In the genomic region with DNA sequence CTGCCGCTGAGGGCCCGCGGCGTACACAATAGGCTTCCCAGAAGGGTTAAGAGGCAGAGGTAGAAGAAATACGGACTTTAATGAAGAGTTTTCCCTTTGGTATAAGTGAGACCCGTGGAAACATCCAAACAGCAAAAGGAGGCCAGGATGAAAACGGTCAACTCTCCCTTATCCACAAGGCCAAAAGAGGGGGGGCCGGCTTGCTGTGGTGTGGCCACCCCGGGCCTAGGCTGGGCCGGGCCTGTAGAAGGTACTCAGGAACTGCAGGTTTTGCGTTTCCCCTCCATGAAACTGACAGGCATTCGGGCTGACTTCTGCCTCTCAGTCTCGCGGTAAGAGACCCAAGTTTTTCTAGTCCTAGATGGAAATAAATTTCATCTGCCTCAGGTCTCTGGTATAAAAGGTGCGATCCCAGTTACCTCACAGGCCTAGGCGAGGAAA, we compare ENCODE assay signal across 8 cellular contexts. TPM values are rescaled to one million over a fixed set of nuclear protein-coding genes. Genes with fewer than 3 reads are reported as not detected.
DNase-seq lines count a peak whose midpoint lies in the region; ATAC-seq and TF ChIP-seq lines count a peak whose summit lies in the region.

No MANE protein-coding gene starts in this region.

- no peak for ATAC-seq in HG03280 (IDR thresholded peaks at IDR 0.05; ENCODE audit: unreplicated experiment)

- intact Hi-C loops in uterus (cut with DNase I; ENCODE audit: low total_unique reads), result loop anchor here (5.0 kb wide), 1 partner anchor 50 kb away; no protein-coding TSS in a partner anchor

- H3K79me2 ChIP-seq in OCI-LY1 (ENCODE audit: insufficient read depth, low read length), result peaks cover 5% of the 10 kb centered on the region; the same call in 1 of the 2 replicates
- H3K79me2 ChIP-seq in mesendoderm (ENCODE audit: control insufficient read depth, insufficient read depth, low read length), result peaks cover 9% of the 10 kb centered on the region

- no peak overlapping the region for H3K23ac ChIP-seq in mesendoderm (ENCODE audit: low read length)

- peak overlapping the region; percentile 71 for H3K4me2 ChIP-seq in OCI-LY1 (ENCODE audit: low read length)
- H3K4me2 ChIP-seq in mesendoderm (ENCODE audit: low read length), result peak overlapping the region; percentile 53

- no peak overlapping the region for H4K8ac ChIP-seq in mesendoderm (ENCODE audit: low read depth, low read length)

- H2BK120ac ChIP-seq in mesendoderm (ENCODE audit: low read depth, low read length), result no peak overlapping the region

- no peaks in the 10 kb centered on the region for H3F3A ChIP-seq in OCI-LY1 (ENCODE audit: insufficient read depth, low read length)

- H3K27me3 ChIP-seq in OCI-LY1 (ENCODE audit: insufficient read depth, low read length), result no peaks in the 10 kb centered on the region
- H3K27me3 ChIP-seq in mesendoderm (ENCODE audit: insufficient read depth, low read length, poor library complexity), result no peaks in the 10 kb centered on the region
- no peaks in the 10 kb centered on the region for H3K27me3 ChIP-seq in uterus

- no peaks in the 10 kb centered on the region for H4K20me1 ChIP-seq in OCI-LY1 (ENCODE audit: insufficient read depth, low read length)

- no peak overlapping the region for H2BK5ac ChIP-seq in mesendoderm (ENCODE audit: low read length)

- H3K18ac ChIP-seq in mesendoderm (ENCODE audit: low read length), result peak overlapping the region; percentile 85

- H2AFZ ChIP-seq in OCI-LY1 (ENCODE audit: low read length), result no peak overlapping the region

- H3K56ac ChIP-seq in mesendoderm (ENCODE audit: low read length), result peak overlapping the region; percentile 95

- H3K9me3 ChIP-seq in OCI-LY1 (ENCODE audit: low read length) (no peaks in the 10 kb centered on the region), uterus (no peaks in the 10 kb centered on the region)

- TF ChIP-seq CTCF in C4-2B (conservative IDR thresholded peaks at IDR 0.05) (no peak), OCI-LY1 (IDR thresholded peaks at IDR 0.05; ENCODE audit: low read length) (no peak), uterus (IDR thresholded peaks at IDR 0.05) (no peak)

- H3K79me1 ChIP-seq in mesendoderm (ENCODE audit: low read length), result peaks cover 11% of the 10 kb centered on the region

- H3K4me1 ChIP-seq in OCI-LY1 (ENCODE audit: insufficient read depth, low read length, severe bottlenecking), result peaks cover 28% of the 10 kb centered on the region
- H3K4me1 ChIP-seq in mesendoderm (ENCODE audit: control insufficient read depth, low read depth, low read length), result peaks cover 5% of the 10 kb centered on the region
- H3K4me1 ChIP-seq in uterus, result peaks cover 0 to 4% of the 10 kb centered on the region in 2 donors

- H2BK15ac ChIP-seq in mesendoderm (replicated peaks; ENCODE audit: low read depth), result no peak overlapping the region

- DNase-seq in GM19240 (ENCODE audit: insufficient read length, low spot score) (peak; percentile 43), mesendoderm (peak; percentile 60), uterus (no peak), mucosa of gallbladder (ENCODE audit: low spot score) (no peak)

- peak overlapping the region; percentile 56 for H4K5ac ChIP-seq in mesendoderm (ENCODE audit: low read length)

- H3K9ac ChIP-seq in OCI-LY1 (ENCODE audit: low read length), result peak overlapping the region; percentile 99
- H3K9ac ChIP-seq in mesendoderm (ENCODE audit: low read length), result peak overlapping the region; percentile 84

- H3K4me3 ChIP-seq in OCI-LY1 (ENCODE audit: low read depth, low read length, poor library complexity, severe bottlenecking), result peak overlapping the region; percentile 75
- H3K4me3 ChIP-seq in mesendoderm (ENCODE audit: low read length), result peak overlapping the region; percentile 6
- peak overlapping the region; percentile 62 to 91 for H3K4me3 ChIP-seq in uterus

- H3K27ac ChIP-seq in C4-2B, result peak overlapping the region; percentile 99
- peak overlapping the region; percentile 81 for H3K27ac ChIP-seq in OCI-LY1 (ENCODE audit: low read depth, low read length, poor library complexity, severe bottlenecking)
- peak overlapping the region; percentile 99 for H3K27ac ChIP-seq in cingulate gyrus (ENCODE audit: low read depth, low read length)
- peak overlapping the region; percentile 90 for H3K27ac ChIP-seq in mesendoderm (ENCODE audit: low read depth, low read length)
- H3K27ac ChIP-seq in uterus, result peak overlapping the region; percentile 98

- no peak for TF ChIP-seq POLR2A in uterus (IDR thresholded peaks at IDR 0.05)

- WGBS in mesendoderm (ENCODE audit: extremely low coverage, insufficient coverage, low lambda C conversion rate), result no CpG with 5 or more reads among the region's 16 CpGs

- H3K4ac ChIP-seq in mesendoderm (ENCODE audit: low read depth, low read length), result peak overlapping the region; percentile 70

- H3K36me3 ChIP-seq in OCI-LY1 (ENCODE audit: insufficient read depth, low read length) (peaks cover 50% of the 10 kb centered on the region), mesendoderm (ENCODE audit: control insufficient read depth, insufficient read depth, low read length) (peaks cover 23% of the 10 kb centered on the region), uterus (no peaks in the 10 kb centered on the region)

- no peak overlapping the region for H2AK5ac ChIP-seq in mesendoderm (ENCODE audit: low read length)

- H3K9me2 ChIP-seq in OCI-LY1 (ENCODE audit: low read depth, low read length), result no peaks in the 10 kb centered on the region

RNA-seq across cellular contexts. Expression of a gene that starts 0.7 kb away (rescaled TPM):
- polyA plus RNA-seq in mesendoderm (2013, experiment 1 of 2), result 20.1 TPM
- 18.8 TPM for polyA plus RNA-seq in mesendoderm (2013, experiment 2 of 2)
- total RNA-seq in uterus, result 10 to 100 TPM in 3 of 4 donors, 1 to 10 TPM in 1; 10.0 to 36.4 (median 15.9) TPM
- total RNA-seq in mucosa of gallbladder, result 54.5 TPM

RNA-seq across cellular contexts. Expression of a gene that starts 6.4 kb away (rescaled TPM):
- polyA plus RNA-seq in mesendoderm (2013, experiment 1 of 2), result 6.7 TPM
- 6.1 TPM for polyA plus RNA-seq in mesendoderm (2013, experiment 2 of 2)
- total RNA-seq in uterus, result 100 to 1,000 TPM in 1 of 4 donors, 10 to 100 TPM in 3; 34.4 to 151 (median 88.6) TPM
- total RNA-seq in mucosa of gallbladder, result 208 TPM

RNA-seq across cellular contexts. Expression of a gene that starts 8.3 kb away (rescaled TPM):
- 191 TPM for polyA plus RNA-seq in mesendoderm (2013, experiment 1 of 2)
- polyA plus RNA-seq in mesendoderm (2013, experiment 2 of 2), result 190 TPM
- total RNA-seq in uterus (100 to 1,000 TPM in 2 of 4 donors, 10 to 100 TPM in 2; 93.5 to 149 (median 101) TPM), mucosa of gallbladder (123 TPM)

RNA-seq across cellular contexts. Expression of a gene that starts 12.2 kb away (rescaled TPM):
- 618 TPM for polyA plus RNA-seq in mesendoderm (2013, experiment 1 of 2)
- 617 TPM for polyA plus RNA-seq in mesendoderm (2013, experiment 2 of 2)
- 10 to 100 TPM; 14.1 to 52.7 (median 22.8) TPM for total RNA-seq in uterus
- 27.1 TPM for total RNA-seq in mucosa of gallbladder

RNA-seq across cellular contexts. Expression of a gene that starts 20.9 kb away (rescaled TPM):
- 74.3 TPM for polyA plus RNA-seq in mesendoderm (2013, experiment 1 of 2)
- polyA plus RNA-seq in mesendoderm (2013, experiment 2 of 2), result 74.9 TPM
- total RNA-seq in uterus (10 to 100 TPM; 12.6 to 33.8 (median 20.7) TPM), mucosa of gallbladder (37.9 TPM)

Comparison
In these comparisons a context has a peak if more than half of its experiments do, and no peak if none do; other contexts are left out.
1. DNase-seq: peak in GM19240 (single experiment) and mesendoderm (single experiment); none in uterus (0 of 2) and mucosa of gallbladder (single experiment).
2. H3K4me3 ChIP-seq: peak in every context shown above with its lines; median percentile 76 in uterus; 75 in OCI-LY1; 6 in mesendoderm.
3. Peak in every context shown above with its lines, with median percentiles within 50 percentile points of each other: H3K27ac ChIP-seq.